Comparison of ENCODE assay signal across 24 cellular contexts in genomic region chr10:49094707-49095106, GRCh38. TPM values are rescaled to one million over a fixed set of nuclear protein-coding genes. Genes with fewer than 3 reads are reported as not detected.
"Had no signal": no experiment of that assay in that cellular context is flagged by ENCODE, and none has a peak within 500 bp of the region (broad histone marks: within the 10 kb centered on the region; RNA-seq: fewer than 3 reads in every experiment).

No MANE protein-coding gene starts in this region.

- H3K36me3 ChIP-seq: brain microvascular endothelial cell, esophagus squamous epithelium, left lung had no signal

- ATAC-seq: left lung, mucosa of descending colon, SK-N-SH treated with all-trans-retinoic acid at 6 μM for 48 hours had no signal

- H3K27ac ChIP-seq: brain microvascular endothelial cell, esophagus squamous epithelium, hepatocyte, left lung had no signal

- H3K4me3 ChIP-seq: esophagus squamous epithelium, hepatocyte, left lung, mucosa of descending colon had no signal

- H3K27me3 ChIP-seq: brain microvascular endothelial cell, esophagus squamous epithelium, hepatocyte, left lung had no signal

- DNase-seq: activated B cell treated with CpG ODN at 0.5 μM for 24 hours; activated CD4-positive, alpha-beta memory T cell treated with anti-CD3 and anti-CD28 coated beads for 36 hours; activated CD4-positive, alpha-beta T cell treated with anti-CD3 and anti-CD28 coated beads for 4 hours; activated naive CD8-positive, alpha-beta T cell treated with anti-CD3 and anti-CD28 coated beads for 36 hours; activated T-cell treated with anti-CD3 and anti-CD28 coated beads for 4 hours; amniotic stem cell; brain microvascular endothelial cell; cortex of kidney; effector CD4-positive, alpha-beta T cell; esophagus squamous epithelium; left lung; mucosa of descending colon; naive B cell; stimulated activated CD4-positive, alpha-beta T cell treated with anti-CD3 and anti-CD28 coated beads, Interleukin-12 subunit alpha, Interleukin-12 subunit beta, amount 100 ng/mL, for 4 hours; stimulated activated CD4-positive, alpha-beta T cell treated with anti-CD3 and anti-CD28 coated beads, Interleukin-1b, Interleukin-23, amount 100 ng/mL, for 48 hours; T-helper 1 cell; T-helper 9 cell; trophoblast cell had no signal

- FAIRE-seq: endothelial cell of umbilical vein, islet of Langerhans had no signal

- H3K9me3 ChIP-seq: esophagus squamous epithelium, left lung, mucosa of descending colon had no signal

RNA-seq across cellular contexts. Expression of gene VSTM4, which starts 20.6 kb away (rescaled TPM):
- total RNA-seq: activated B cell treated with CpG ODN at 0.5 μM for 24 hours; activated naive CD8-positive, alpha-beta T cell treated with anti-CD3 and anti-CD28 coated beads for 36 hours had no signal

RNA-seq across cellular contexts. Expression of gene FAM170B, which starts 39.1 kb away (rescaled TPM):
- total RNA-seq: activated B cell treated with CpG ODN at 0.5 μM for 24 hours; activated CD4-positive, alpha-beta memory T cell treated with anti-CD3 and anti-CD28 coated beads for 36 hours; activated naive CD8-positive, alpha-beta T cell treated with anti-CD3 and anti-CD28 coated beads for 36 hours; activated T-helper 1 cell treated with anti-CD3 and anti-CD28 coated beads, Interleukin-12 subunit alpha, Interleukin-12 subunit beta, Interleukin-2, Interleukin-4 antibody, amounts not matched to agents 30 ng/mL and 10 ng/mL and 1 ng/mL, durations not matched to agents 14 hours and 24 hours and 36 hours; endothelial cell of umbilical vein; esophagus squamous epithelium; hepatocyte; mucosa of descending colon; renal cortical epithelial cell had no signal
- polyA plus RNA-seq: endothelial cell of umbilical vein, hepatocyte had no signal
